19 cellular contexts compared by ENCODE assay signal in genomic region chr5:67042586-67043133, GRCh38.
"Had no signal": no experiment of that assay in that cellular context is flagged by ENCODE, and none has a peak within 500 bp of the region (broad histone marks: within the 10 kb centered on the region; RNA-seq: fewer than 3 reads in every experiment).

No MANE protein-coding gene starts in this region.

- H3K9me3 Mint-ChIP-seq: activated naive CD4-positive, alpha-beta T cell treated with anti-CD3 and anti-CD28 coated beads, Interleukin-2, amount 50 U/mL, for 24 hours; activated T-cell treated with anti-CD3 and anti-CD28 coated beads, Interleukin-2, amount 50 U/mL, for 72 hours; effector memory CD8-positive, alpha-beta T cell; natural killer cell treated with Interleukin-12 subunit alpha and Interleukin-12 subunit beta and Interleukin-15 and Interleukin-18, amount 100 ng/mL, for 72 hours had no signal

- H3K9me3 ChIP-seq: ascending aorta, tibial artery had no signal

- H3K4me3 Mint-ChIP-seq: activated naive CD4-positive, alpha-beta T cell treated with anti-CD3 and anti-CD28 coated beads, Interleukin-2, amount 50 U/mL, for 24 hours; activated T-cell treated with anti-CD3 and anti-CD28 coated beads, Interleukin-2, amount 50 U/mL, for 72 hours; effector memory CD8-positive, alpha-beta T cell; mesothelial cell of epicardium; natural killer cell treated with Interleukin-12 subunit alpha and Interleukin-12 subunit beta and Interleukin-15 and Interleukin-18, amount 100 ng/mL, for 72 hours had no signal

- H3K36me3 ChIP-seq: ascending aorta, tibial artery had no signal

- H3K27me3 ChIP-seq: ascending aorta, tibial artery had no signal

- H3K4me3 ChIP-seq: ascending aorta, lung, tibial artery had no signal

- H3K27ac ChIP-seq: ascending aorta, tibial artery, VCaP had no signal

- H3K27ac Mint-ChIP-seq: activated naive CD4-positive, alpha-beta T cell treated with anti-CD3 and anti-CD28 coated beads, Interleukin-2, amount 50 U/mL, for 24 hours; activated T-cell treated with anti-CD3 and anti-CD28 coated beads, Interleukin-2, amount 50 U/mL, for 72 hours; effector memory CD8-positive, alpha-beta T cell; mesothelial cell of epicardium; natural killer cell treated with Interleukin-12 subunit alpha and Interleukin-12 subunit beta and Interleukin-15 and Interleukin-18, amount 100 ng/mL, for 72 hours; progenitor cell of endocrine pancreas had no signal

- ATAC-seq: activated T-cell treated with anti-CD3 and anti-CD28 coated beads, Interleukin-2, amount 50 U/mL, for 72 hours; effector memory CD8-positive, alpha-beta T cell; natural killer cell treated with Interleukin-12 subunit alpha and Interleukin-12 subunit beta and Interleukin-15 and Interleukin-18, amount 100 ng/mL, for 72 hours had no signal

- DNase-seq: activated CD4-positive, CD25-positive, alpha-beta regulatory T cell treated with anti-CD3 and anti-CD28 coated beads, Interleukin-2, amount 50 U/mL, for 72 hours; activated CD8-positive, alpha-beta memory T cell treated with anti-CD3 and anti-CD28 coated beads for 24 hours; activated CD8-positive, alpha-beta memory T cell treated with anti-CD3 and anti-CD28 coated beads, Interleukin-2, amount 50 U/mL, for 48 hours; activated effector memory CD4-positive, alpha-beta T cell treated with anti-CD3 and anti-CD28 coated beads, Interleukin-2, amount 50 U/mL, for 16 hours; activated T-cell treated with anti-CD3 and anti-CD28 coated beads, Interleukin-2, amount 50 U/mL, for 72 hours; effector memory CD8-positive, alpha-beta T cell; hippocampal formation; occipital lobe; stimulated activated CD4-positive, alpha-beta T cell treated with anti-CD3 and anti-CD28 coated beads, Interleukin-2, amount 100 ng/mL, for 24 hours; stimulated activated naive CD4-positive, alpha-beta T cell treated with Interleukin-2 at 50 U/mL for 16 hours; T1000; tibial artery had no signal

- H3K36me3 Mint-ChIP-seq: mesothelial cell of epicardium; natural killer cell treated with Interleukin-12 subunit alpha and Interleukin-12 subunit beta and Interleukin-15 and Interleukin-18, amount 100 ng/mL, for 72 hours had no signal

- H3K27me3 Mint-ChIP-seq: activated naive CD4-positive, alpha-beta T cell treated with anti-CD3 and anti-CD28 coated beads, Interleukin-2, amount 50 U/mL, for 24 hours; effector memory CD8-positive, alpha-beta T cell; natural killer cell treated with Interleukin-12 subunit alpha and Interleukin-12 subunit beta and Interleukin-15 and Interleukin-18, amount 100 ng/mL, for 72 hours; progenitor cell of endocrine pancreas had no signal
